Comparison of ENCODE assay signal across 16 cellular contexts in genomic region chr12:86186449-86186848, GRCh38.
DNase-seq lines count a peak whose midpoint lies in the region; ATAC-seq and TF ChIP-seq lines count a peak whose summit lies in the region.
"Had no signal": no experiment of that assay in that cellular context is flagged by ENCODE, and none has a peak within 500 bp of the region (broad histone marks: within the 10 kb centered on the region; RNA-seq: fewer than 3 reads in every experiment).

No MANE protein-coding gene starts in this region.

- no peak overlapping the region for H2BK15ac ChIP-seq in H9 (ENCODE audit: low read depth, low read length)

- no peak overlapping the region for H2BK12ac ChIP-seq in H9 (ENCODE audit: insufficient read length, low read depth, low read length)

- no peaks in the 10 kb centered on the region; the same call in 1 of the 2 replicates for H3K79me2 ChIP-seq in H9 (ENCODE audit: insufficient read depth, low read length)
- H3K79me2 ChIP-seq: parathyroid adenoma had no signal

- no peak overlapping the region for H3K27ac Mint-ChIP-seq in H9

- no peak overlapping the region for H3T11ph ChIP-seq in H9 (ENCODE audit: low read length)

- no peak overlapping the region for H3K9ac ChIP-seq in H9 (ENCODE audit: extremely low read depth, insufficient read length, low read length)
- H3K9ac ChIP-seq: parathyroid adenoma had no signal

- H3K27me3 Mint-ChIP-seq in H9 (ENCODE audit: low read depth) = no peaks in the 10 kb centered on the region

- DNase-seq in BE2C = no peak
- DNase-seq in H9 = no peak
- DNase-seq in RPMI8226 = peak; percentile 4
- no peak for DNase-seq in foreskin fibroblast
- no peak for DNase-seq in NCI-H1092 (lab: John Stamatoyannopoulos, UW)
- no peak for DNase-seq in prostate gland (ENCODE audit: low spot score)
- DNase-seq: activated gamma-delta T cell; AML-193; body of pancreas; effector CD8-positive, alpha-beta T cell; EL; kidney; NCI-H1048 had no signal

- H4K5ac ChIP-seq in H9 (ENCODE audit: insufficient read length, low read depth, low read length) = no peak overlapping the region

- H4K20me1 ChIP-seq in H9 (ENCODE audit: control insufficient read depth, insufficient read depth, insufficient read length) = no peaks in the 10 kb centered on the region

- H2BK20ac ChIP-seq in H9 (ENCODE audit: low read depth, low read length, poor library complexity, severe bottlenecking) = no peak overlapping the region

- no peak overlapping the region for H3K4me3 Mint-ChIP-seq in H9

- no CpG with 5 or more reads among the region's 2 CpGs for WGBS in H9 (ENCODE audit: extremely low coverage, insufficient read length, low lambda C conversion rate)
- 77% methylated on average over 2 of the region's 2 CpGs for WGBS in prostate gland

- no peak overlapping the region for H2BK120ac ChIP-seq in H9 (ENCODE audit: low read depth, low read length, poor library complexity, severe bottlenecking)

- no peak overlapping the region for H3K4me2 ChIP-seq in H9 (ENCODE audit: insufficient read depth, insufficient read length, low read length)

- intact Hi-C loops in prostate gland (cut with DNase I) = no loop called here

- H3K27me3 ChIP-seq in BE2C (no peaks in the 10 kb centered on the region), H9 (ENCODE audit: insufficient read depth, low read length) (no peaks in the 10 kb centered on the region), prostate gland (replicated peaks; ENCODE audit: insufficient read depth) (no peaks in the 10 kb centered on the region)
- H3K27me3 ChIP-seq: body of pancreas had no signal

- H3K36me3 ChIP-seq in BE2C = no peaks in the 10 kb centered on the region
- H3K36me3 ChIP-seq in prostate gland = no peaks in the 10 kb centered on the region

- H3K18ac ChIP-seq in H9 (ENCODE audit: insufficient read length, low read depth, low read length) = no peak overlapping the region

- H3K36me3 Mint-ChIP-seq in H9 (ENCODE audit: insufficient read depth in 1 of 3, low read depth in 3 of 3) = peaks cover 0 to 5% (median 2%) of the 10 kb centered on the region in 3 experiments; a peak in 3 of 7 replicates

- H2BK5ac ChIP-seq in H9 (ENCODE audit: insufficient read length, low read length) = no peak overlapping the region

- H3K23ac ChIP-seq in H9 (ENCODE audit: insufficient read length, low read depth, low read length) = no peak overlapping the region

- peaks cover 0 to 2% of the 10 kb centered on the region in 2 experiments; a peak in 2 of 5 replicates for H3K9me3 Mint-ChIP-seq in H9

- no peak overlapping the region for H2AFZ ChIP-seq in H9 (ENCODE audit: low read length)
- H2AFZ ChIP-seq: parathyroid adenoma had no signal

- H3K23me2 ChIP-seq in H9 (ENCODE audit: insufficient read length, low read depth, low read length, poor library complexity, severe bottlenecking) = no peaks in the 10 kb centered on the region

- H2AK5ac ChIP-seq in H9 (ENCODE audit: insufficient read length, low read length) = no peak overlapping the region

- H3K27ac ChIP-seq in H9 (ENCODE audit: insufficient read length, low read depth, low read length) = no peak overlapping the region
- H3K27ac ChIP-seq in prostate gland = no peak overlapping the region
- H3K27ac ChIP-seq: body of pancreas, parathyroid adenoma had no signal

- H3K14ac ChIP-seq in H9 (ENCODE audit: insufficient read depth, low read length) = no peak overlapping the region

- no peaks in the 10 kb centered on the region for H3K79me1 ChIP-seq in H9 (ENCODE audit: insufficient read depth, low read depth, low read length, poor library complexity, severe bottlenecking)

- H3K56ac ChIP-seq in H9 (ENCODE audit: insufficient read length, low read depth, low read length) = no peak overlapping the region

- ATAC-seq in HG03521 (IDR thresholded peaks at IDR 0.05; ENCODE audit: unreplicated experiment) = no peak
- no peak for ATAC-seq in HG03025 (IDR thresholded peaks at IDR 0.05; ENCODE audit: low FRiP score, unreplicated experiment)
- ATAC-seq: body of pancreas had no signal

- H3K4me3 ChIP-seq in BE2C (ENCODE audit: low read depth, low read length) (no peak overlapping the region), foreskin fibroblast (ENCODE audit: low read depth in 1 of 2, low read length in 2 of 2) (no peak overlapping the region), prostate gland (no peak overlapping the region)
- H3K4me3 ChIP-seq: body of pancreas had no signal

- H3K4ac ChIP-seq in H9 (ENCODE audit: low read depth, low read length) = no peak overlapping the region

- H4K8ac ChIP-seq in H9 (replicated peaks; ENCODE audit: insufficient read length, low read depth, low read length) = no peak overlapping the region

- TF ChIP-seq CTCF in BE2C (IDR thresholded peaks at IDR 0.05; ENCODE audit: low read depth, low read length) (peak; percentile 15), H9 (conservative IDR thresholded peaks at IDR 0.05) (peak; percentile 41; the same call in 2 of the 3 replicates), foreskin fibroblast (IDR thresholded peaks at IDR 0.05; ENCODE audit: low read depth, low read length) (peak; percentile 11), prostate gland (IDR thresholded peaks at IDR 0.05) (no peak)

- no peaks in the 10 kb centered on the region; the same call in 1 of the 2 replicates for H3K4me1 ChIP-seq in BE2C
- H3K4me1 ChIP-seq in H9 (ENCODE audit: insufficient read depth, low read length) = no peaks in the 10 kb centered on the region
- no peaks in the 10 kb centered on the region for H3K4me1 ChIP-seq in prostate gland (replicated peaks)
- H3K4me1 ChIP-seq: body of pancreas, parathyroid adenoma had no signal

- no peaks in the 10 kb centered on the region for H3K9me3 ChIP-seq in BE2C
- H3K9me3 ChIP-seq in H9 (ENCODE audit: control insufficient read depth, low read depth, low read length) = no peaks in the 10 kb centered on the region
- H3K9me3 ChIP-seq in prostate gland = no peaks in the 10 kb centered on the region
- H3K9me3 ChIP-seq: body of pancreas had no signal

- H4K91ac ChIP-seq in H9 (ENCODE audit: insufficient read length, low read depth, low read length) = no peak overlapping the region

- TF ChIP-seq POLR2A in prostate gland (IDR thresholded peaks at IDR 0.05) = no peak

- H3K4me1 Mint-ChIP-seq in H9 = no peaks in the 10 kb centered on the region

Comparison
In these comparisons a context has a peak if more than half of its experiments do, and no peak if none do; other contexts are left out.
1. CTCF ChIP-seq: peak in BE2C (single experiment), H9 (single experiment) and foreskin fibroblast (single experiment); none in prostate gland (0 of 4).